In the genomic region with DNA sequence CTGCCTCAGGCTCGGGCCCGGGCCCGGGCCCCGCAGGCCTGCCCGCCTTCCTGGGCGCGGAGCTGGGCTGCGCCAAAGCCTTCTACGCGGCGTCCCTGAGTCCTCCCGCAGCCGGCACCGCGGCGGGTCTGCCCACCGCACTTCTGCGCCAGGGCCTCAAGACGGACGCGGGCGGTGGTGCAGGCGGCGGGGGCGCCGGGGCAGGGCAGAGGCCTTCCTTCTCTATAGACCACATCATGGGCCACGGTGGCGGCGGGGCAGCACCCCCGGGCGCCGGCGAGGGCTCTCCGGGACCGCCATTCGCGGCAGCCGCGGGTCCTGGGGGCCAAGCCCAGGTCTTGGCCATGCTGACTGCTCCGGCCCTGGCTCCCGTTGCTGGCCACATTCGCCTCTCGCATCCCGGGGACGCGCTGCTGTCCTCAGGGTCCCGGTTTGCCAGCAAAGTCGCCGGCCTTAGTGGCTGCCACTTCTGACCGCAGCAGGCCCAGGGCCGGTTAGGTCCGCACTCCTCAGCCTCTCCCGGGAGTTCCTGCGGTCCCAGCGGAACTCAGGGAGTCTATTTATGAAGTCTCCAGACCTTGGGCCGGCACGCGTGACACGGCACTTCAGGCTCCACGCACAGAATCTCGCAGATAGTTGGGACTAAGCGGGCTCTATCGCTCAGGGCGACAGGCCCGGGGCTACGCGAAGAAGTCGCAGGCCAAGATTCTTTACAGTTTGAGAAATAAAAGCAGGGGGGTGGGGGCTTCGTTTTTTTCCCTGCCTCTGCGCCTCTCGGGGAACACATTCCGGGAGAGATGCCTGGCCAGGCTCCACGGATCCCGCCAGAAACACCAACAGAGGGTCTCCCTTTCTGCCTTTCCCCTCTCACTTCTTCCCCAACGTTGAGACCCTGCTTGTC, we compare ENCODE assay signal across 1 cellular context.
TF ChIP-seq lines count a peak whose summit lies in the region.

No MANE protein-coding gene starts in this region.

TF ChIP-seq in H1, 55 proteins besides CTCF, POLR2A, EP300 and RAD21:
- TF ChIP-seq FOSL1 (IDR thresholded peaks at IDR 0.05; ENCODE audit: insufficient read depth, low read depth, low read length) (no peak), CBX8 (IDR thresholded peaks at IDR 0.05; ENCODE audit: borderline replicate concordance, low read depth, low read length) (peak; percentile 36; the same call in 1 of the 2 replicates), SUZ12 (IDR thresholded peaks at IDR 0.05; ENCODE audit: low read length) (peak; percentile 97), EZH2 (IDR thresholded peaks at IDR 0.05; ENCODE audit: low read depth, low read length, severe bottlenecking) (peak; percentile 98), RNF2 (IDR thresholded peaks at IDR 0.05; ENCODE audit: borderline replicate concordance, low read depth, low read length, missing control alignments, poor library complexity, severe bottlenecking) (peak; percentile 66)
